ENCODE assay signal across 13 cellular contexts in the genomic region with DNA sequence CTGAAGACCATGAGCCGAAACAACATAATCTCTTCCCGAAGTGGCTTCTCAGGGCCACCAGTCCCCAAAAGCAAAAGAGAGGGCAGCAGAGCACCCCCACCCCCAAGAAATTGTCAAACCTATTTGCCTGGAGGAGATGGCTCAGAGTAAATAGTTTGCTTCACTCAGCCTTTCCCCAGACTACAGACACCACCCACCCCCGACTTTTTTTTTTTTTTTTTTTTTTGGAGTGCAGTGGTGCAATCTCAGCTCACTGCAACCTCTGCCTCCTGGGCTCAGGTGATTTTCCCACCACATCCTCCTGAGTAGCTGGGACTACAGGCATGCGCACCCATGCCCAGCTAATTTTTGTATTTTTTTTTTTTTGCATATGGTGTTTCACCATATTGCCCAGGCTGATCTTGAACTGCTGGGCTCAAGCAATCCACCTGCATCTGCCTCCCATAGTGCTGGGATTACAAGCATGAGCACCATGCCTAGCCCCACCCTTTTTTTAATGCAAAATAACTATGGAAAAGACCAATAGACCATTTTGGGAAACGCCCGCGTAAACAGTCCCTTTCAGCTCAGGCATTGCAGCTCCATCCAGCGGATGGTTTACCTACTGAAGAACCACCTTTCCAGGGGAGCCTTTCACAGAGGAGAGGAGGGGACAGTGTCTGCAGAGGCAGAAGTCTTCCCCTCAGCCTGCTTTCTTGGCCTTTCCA. TPM values are rescaled to one million over a fixed set of nuclear protein-coding genes. Genes with fewer than 3 reads are reported as not detected.
DNase-seq lines count a peak whose midpoint lies in the region; ATAC-seq and TF ChIP-seq lines count a peak whose summit lies in the region.
"Had no signal": no experiment of that assay in that cellular context is flagged by ENCODE, and none has a peak within 500 bp of the region (broad histone marks: within the 10 kb centered on the region; RNA-seq: fewer than 3 reads in every experiment).

No MANE protein-coding gene starts in this region.

- TF ChIP-seq CTCF in heart right ventricle (IDR thresholded peaks at IDR 0.05) (no peak), mammary epithelial cell (conservative IDR thresholded peaks at IDR 0.05 in 1 of 2, IDR thresholded peaks at IDR 0.05 in 1 of 2; ENCODE audit: extremely low read depth in 1 of 2, insufficient read depth in 1 of 2, low read depth in 1 of 2, low read length in 2 of 2) (no peak), mucosa of descending colon (IDR thresholded peaks at IDR 0.05) (no peak)

- no TSS peak for BruUV-seq in mammary epithelial cell (replicated peaks; lab: Mats Ljungman, UMichigan)

- H3K9ac ChIP-seq in mammary epithelial cell (ENCODE audit: insufficient read depth, low read length): no peak overlapping the region

- H3K9me3 ChIP-seq in heart right ventricle (no peaks in the 10 kb centered on the region), mammary epithelial cell (replicated peaks; ENCODE audit: insufficient read depth, low read length) (no peaks in the 10 kb centered on the region), mucosa of descending colon (no peaks in the 10 kb centered on the region)

- H3K36me3 ChIP-seq in heart right ventricle: no peaks in the 10 kb centered on the region
- no peaks in the 10 kb centered on the region for H3K36me3 ChIP-seq in mammary epithelial cell (ENCODE audit: insufficient read depth, low read length)
- H3K36me3 ChIP-seq in mucosa of descending colon (ENCODE audit: low read depth): no peaks in the 10 kb centered on the region

- no peaks in the 10 kb centered on the region for H4K20me1 ChIP-seq in mammary epithelial cell (ENCODE audit: insufficient read depth, low read length)

- CTCF ChIA-PET in mammary epithelial cell (lab: Charles Lee; ENCODE audit: low non-redundant PET): no interaction called here

- no peak overlapping the region for H3K4me3 ChIP-seq in heart right ventricle
- no peak overlapping the region for H3K4me3 ChIP-seq in mammary epithelial cell (replicated peaks in 1 of 3; ENCODE audit: insufficient read depth in 1 of 3, low read depth in 2 of 3, low read length in 3 of 3)
- H3K4me3 ChIP-seq in mucosa of descending colon: no peak overlapping the region
- H3K4me3 ChIP-seq: coronary artery had no signal

- in situ Hi-C loops in mammary epithelial cell (cut with MboI; ENCODE audit: low sequenced_read_pairs in 2 of 2): no loop called here

- intact Hi-C loops in heart right ventricle (cut with DNase I) (loop anchor here in 7 of 10 donors (10.0 kb wide), 6 partner anchors 56 to 1034 kb away; no protein-coding TSS in a partner anchor), Right ventricle myocardium superior (cut with DNase I) (no loop called here), mammary epithelial cell (cut with micrococcal nuclease) (no loop called here), mucosa of descending colon (cut with DNase I, micrococcal nuclease) (loop anchor here (10.0 kb wide), 1 partner anchor 116 kb away; no protein-coding TSS in a partner anchor)

- WGBS in heart right ventricle, 2 donors: 83 to 88% methylated on average over 8 of the region's 8 CpGs
- 71% methylated on average over 8 of the region's 8 CpGs for WGBS in mammary epithelial cell (ENCODE audit: low coverage, missing lambda C conversion rate)

- H3K27ac ChIP-seq in heart right ventricle (peak overlapping the region; percentile 48 to 85 (median 74)), mammary epithelial cell (ENCODE audit: insufficient read depth, low read depth, low read length) (no peak overlapping the region)

- H3K4me2 ChIP-seq in mammary epithelial cell (ENCODE audit: insufficient read depth, low read depth, low read length): no peak overlapping the region

- ATAC-seq in heart right ventricle (no peak), Right ventricle myocardium superior (ENCODE audit: poor library complexity) (no peak), mucosa of descending colon (peak; percentile 1), GM21528 (IDR thresholded peaks at IDR 0.05; ENCODE audit: low FRiP score, unreplicated experiment) (no peak), HG03442 (IDR thresholded peaks at IDR 0.05; ENCODE audit: unreplicated experiment) (no peak)

- H2AFZ ChIP-seq in mammary epithelial cell (ENCODE audit: low read depth, low read length): no peak overlapping the region

- DNase-seq in heart right ventricle (no peak), Right ventricle myocardium superior (no peak), mammary epithelial cell (peak; percentile 29), mucosa of descending colon (peak in 1 of 3 donors; percentile 64), NCI-H2227 treated with DMSO at 0.1 percent for 48 hours (lab: John Stamatoyannopoulos, UW) (no peak), hippocampal formation (lab: John Stamatoyannopoulos, UW) (no peak)
- DNase-seq: activated naive CD8-positive, alpha-beta T cell treated with anti-CD3 and anti-CD28 coated beads, Interleukin-2, amount 10 ng/mL, durations not matched to agents 7 days and 5 days; KG1; NCI-H2029; NK-92 treated with Interleukin-12 subunit alpha and Interleukin-12 subunit beta, amount 100 ng/mL, for 24 hours had no signal

- H3K79me2 ChIP-seq in mammary epithelial cell (ENCODE audit: insufficient read depth, low read length): peaks cover 99% of the 10 kb centered on the region

- H3K4me1 ChIP-seq in heart right ventricle: peaks cover 65 to 100% (median 100%) of the 10 kb centered on the region in 9 donors
- peaks cover 70% of the 10 kb centered on the region for H3K4me1 ChIP-seq in mammary epithelial cell (ENCODE audit: insufficient read depth, low read length)
- H3K4me1 ChIP-seq in mucosa of descending colon (ENCODE audit: low read depth): peaks cover 99% of the 10 kb centered on the region

- dilution Hi-C loops in mammary epithelial cell (cut with HindIII; ENCODE audit: low sequenced_read_pairs): loop anchor here (5.0 to 10.0 kb wide), 4 partner anchors 69 to 326 kb away; a partner anchor contains a TSS

- no peaks in the 10 kb centered on the region for H3K27me3 ChIP-seq in heart right ventricle
- no peaks in the 10 kb centered on the region for H3K27me3 ChIP-seq in mammary epithelial cell (ENCODE audit: insufficient read depth, low read length)

RNA-seq across cellular contexts. Expression of a gene that starts 9.8 kb away (rescaled TPM):
- total RNA-seq in heart right ventricle (10 to 100 TPM; 40.4 to 61.5 (median 50.8) TPM), Right ventricle myocardium superior (44.8 TPM), mammary epithelial cell (10 to 100 TPM; 22.3 to 25.0 TPM), mucosa of descending colon (100 to 1,000 TPM in 1 of 3 donors, 10 to 100 TPM in 2; 61.4 to 103 (median 89.1) TPM)
- polyA plus RNA-seq in heart right ventricle (10 to 100 TPM; 24.2 to 26.8 TPM), mammary epithelial cell (5.9 TPM)
- 16.3 TPM for polyA minus RNA-seq in mammary epithelial cell

Comparison
In these comparisons a context has a peak if more than half of its experiments do, and no peak if none do; other contexts are left out.
1. intact Hi-C loops: an anchor here in heart right ventricle (10.0 kb wide) and mucosa of descending colon (10.0 kb wide); none called in Right ventricle myocardium superior and mammary epithelial cell.